ENCODE assay signal across 1 cellular context in genomic region chr19:6997679-6998445, GRCh38.
TF ChIP-seq lines count a peak whose summit lies in the region.

No MANE protein-coding gene starts in this region.

TF ChIP-seq in GM12878, 131 proteins besides CTCF, POLR2A, EP300 and RAD21:
- TF ChIP-seq PAX5 (IDR thresholded peaks at IDR 0.05; ENCODE audit: borderline replicate concordance, low read depth, low read length) (0 out of 2 replicates have a peak, but pooled peaks have one; percentile 63), MEF2B (IDR thresholded peaks at IDR 0.05; ENCODE audit: partially characterized antibody, poor library complexity, severe bottlenecking) (no peak), ZNF217 (IDR thresholded peaks at IDR 0.05) (no peak), MXI1 (IDR thresholded peaks at IDR 0.05; ENCODE audit: low read depth, low read length) (no peak), NBN (IDR thresholded peaks at IDR 0.05) (peak; percentile 34; the same call in 1 of the 2 replicates), WRNIP1 (IDR thresholded peaks at IDR 0.05; ENCODE audit: borderline replicate concordance, low read depth, low read length) (no peak), IKZF2 (IDR thresholded peaks at IDR 0.05) (0 out of 4 replicates have a peak, but pooled peaks of 1 of the 2 experiments have one; percentile 18), SMAD1 (IDR thresholded peaks at IDR 0.05; ENCODE audit: low read depth, partially characterized antibody) (peak; percentile 44), RELB (IDR thresholded peaks at IDR 0.05; ENCODE audit: low read depth) (peak; percentile 15; the same call in 1 of the 2 replicates), ZNF687 (IDR thresholded peaks at IDR 0.05) (peak; percentile 41), POU2F2 (IDR thresholded peaks at IDR 0.05; ENCODE audit: borderline replicate concordance, low read depth, low read length) (peak; percentile 88; the same call in 1 of the 3 replicates)
- TF ChIP-seq, protein P1, sequence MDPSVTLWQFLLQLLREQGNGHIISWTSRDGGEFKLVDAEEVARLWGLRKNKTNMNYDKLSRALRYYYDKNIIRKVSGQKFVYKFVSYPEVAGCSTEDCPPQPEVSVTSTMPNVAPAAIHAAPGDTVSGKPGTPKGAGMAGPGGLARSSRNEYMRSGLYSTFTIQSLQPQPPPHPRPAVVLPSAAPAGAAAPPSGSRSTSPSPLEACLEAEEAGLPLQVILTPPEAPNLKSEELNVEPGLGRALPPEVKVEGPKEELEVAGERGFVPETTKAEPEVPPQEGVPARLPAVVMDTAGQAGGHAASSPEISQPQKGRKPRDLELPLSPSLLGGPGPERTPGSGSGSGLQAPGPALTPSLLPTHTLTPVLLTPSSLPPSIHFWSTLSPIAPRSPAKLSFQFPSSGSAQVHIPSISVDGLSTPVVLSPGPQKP (IDR thresholded peaks at IDR 0.05; ENCODE audit: low read depth, low read length) = 0 out of 2 replicates have a peak, but pooled peaks have one; percentile 11
TF ChIP-seq in GM12878: peak in this region for 8.
